25 cellular contexts compared by ENCODE assay signal in the genomic region with DNA sequence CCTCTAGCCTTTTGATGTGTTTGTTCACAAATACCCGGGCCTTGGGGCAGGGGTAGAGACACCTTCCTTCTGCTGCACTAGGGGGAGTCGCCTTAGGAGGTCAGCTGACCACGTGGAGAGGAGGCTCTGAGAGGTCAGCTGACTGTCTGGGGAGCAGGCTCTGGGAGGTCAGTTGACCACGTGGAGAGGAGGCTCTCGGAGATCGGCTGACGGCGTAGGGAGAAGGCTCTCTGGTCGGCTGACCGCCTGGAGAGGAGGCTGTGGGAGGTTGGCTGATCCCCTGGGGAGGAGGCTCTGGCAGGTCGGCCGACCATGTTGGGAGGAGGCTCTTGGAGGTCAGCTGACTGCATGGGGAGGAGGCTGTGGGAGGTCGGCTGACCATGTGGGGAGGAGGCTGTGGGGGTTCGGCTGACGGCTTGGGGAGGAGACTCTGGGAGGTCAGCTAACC. TPM values are rescaled to one million over a fixed set of nuclear protein-coding genes. Genes with fewer than 3 reads are reported as not detected.
"Had no signal": no experiment of that assay in that cellular context is flagged by ENCODE, and none has a peak within 500 bp of the region (broad histone marks: within the 10 kb centered on the region; RNA-seq: fewer than 3 reads in every experiment).

No MANE protein-coding gene starts in this region.

- DNase-seq: activated CD4-positive, alpha-beta T cell treated with anti-CD3 and anti-CD28 coated beads, Interleukin-2, amount 50 U/mL, for 1 hour; activated CD8-positive, alpha-beta memory T cell treated with anti-CD3 and anti-CD28 coated beads, Interleukin-2, amount 50 U/mL, for 4 hours; activated naive CD4-positive, alpha-beta T cell treated with anti-CD3 and anti-CD28 coated beads for 36 hours; activated naive CD8-positive, alpha-beta T cell treated with anti-CD3 and anti-CD28 coated beads, Interleukin-2, amount 50 U/mL, for 24 hours; activated T-cell treated with anti-CD3 and anti-CD28 coated beads, Interleukin-2, amount 50 U/mL, for 4 hours; anterior cingulate cortex; central memory CD4-positive, alpha-beta T cell; colonic mucosa; hippocampal formation; islet precursor cell; lower lobe of right lung; mucosa of descending colon; naive B cell; stimulated activated CD4-positive, alpha-beta T cell treated with anti-CD3 and anti-CD28 coated beads, Interleukin-4, amount 100 ng/mL, for 4 hours; T-helper 1 cell; T-helper 9 cell; testis had no signal

- FAIRE-seq: endometrium had no signal

- H3K9ac ChIP-seq: parathyroid adenoma had no signal

- H3K27ac ChIP-seq: colonic mucosa, lower lobe of right lung, neutrophil, parathyroid adenoma, testis, upper lobe of left lung had no signal

- H3K4me3 ChIP-seq: colonic mucosa, lower lobe of right lung, mucosa of descending colon, upper lobe of left lung had no signal

- ATAC-seq: activated naive CD8-positive, alpha-beta T cell treated with anti-CD3 and anti-CD28 coated beads, Interleukin-2, amount 50 U/mL, for 24 hours; activated T-cell treated with anti-CD3 and anti-CD28 coated beads, Interleukin-2, amount 50 U/mL, for 4 hours; esophagus mucosa; lower lobe of right lung; mucosa of descending colon; sciatic nerve; stimulated activated memory B cell treated with anti-CD40 and anti-IgM and Interleukin-4, amounts not matched to agents 10 μg/mL and 1 μg/mL and 100 μg/mL, for 72 hours had no signal

- H3K4me1 ChIP-seq: colonic mucosa, lower lobe of right lung, parathyroid adenoma, testis, upper lobe of left lung had no signal

- H3K27me3 ChIP-seq: colonic mucosa, testis, upper lobe of left lung had no signal

- H2AFZ ChIP-seq: parathyroid adenoma had no signal

- H3K36me3 ChIP-seq: colonic mucosa, lower lobe of right lung, neutrophil, upper lobe of left lung had no signal

- H3K79me2 ChIP-seq: parathyroid adenoma had no signal

- H3K9me3 ChIP-seq: colonic mucosa, lower lobe of right lung, mucosa of descending colon, neutrophil, testis, upper lobe of left lung had no signal

RNA-seq across cellular contexts. Expression of a gene that starts 59.6 kb away (rescaled TPM):
- total RNA-seq: activated naive CD4-positive, alpha-beta T cell treated with anti-CD3 and anti-CD28 coated beads for 36 hours; activated T-cell treated with anti-CD3 and anti-CD28 coated beads, Interleukin-2, amount 50 U/mL, for 4 hours; colonic mucosa; esophagus mucosa; glomerular endothelial cell; lower lobe of right lung; mucosa of descending colon; sciatic nerve; upper lobe of left lung had no signal
